21 cellular contexts compared by ENCODE assay signal in genomic region chr11:112513417-112513816, GRCh38.
"Had no signal": no experiment of that assay in that cellular context is flagged by ENCODE, and none has a peak within 500 bp of the region (broad histone marks: within the 10 kb centered on the region; RNA-seq: fewer than 3 reads in every experiment).

No MANE protein-coding gene starts in this region.

- DNase-seq: activated CD4-positive, alpha-beta T cell treated with anti-CD3 and anti-CD28 coated beads for 4 hours; activated CD8-positive, alpha-beta memory T cell treated with anti-CD3 and anti-CD28 coated beads, Interleukin-2, amount 50 U/mL, for 48 hours; activated CD8-positive, alpha-beta T cell treated with anti-CD3 and anti-CD28 coated beads for 36 hours; activated naive CD4-positive, alpha-beta T cell treated with anti-CD3 and anti-CD28 coated beads, Interleukin-2, amount 50 U/mL, for 16 hours; activated naive CD8-positive, alpha-beta T cell treated with anti-CD3 and anti-CD28 coated beads, Interleukin-2, amount 10 ng/mL, durations not matched to agents 7 days and 5 days; activated T-cell treated with anti-CD3 and anti-CD28 coated beads, Interleukin-2, amount 50 U/mL, for 1 hour; adrenal gland; central memory CD4-positive, alpha-beta T cell; Kasumi-1; KBM-7; NCI-H187; NCI-H2081; NCI-H2171; NCI-H2227 treated with DMSO at 0.1 percent for 48 hours; NCI-H446 treated with DMSO at 0.1 percent for 48 hours; NCI-H82; PC-3; SHP77 had no signal

- H3K36me3 ChIP-seq: adrenal gland, breast epithelium had no signal

- H3K36me3 Mint-ChIP-seq: activated naive CD8-positive, alpha-beta T cell treated with anti-CD3 and anti-CD28 coated beads, Interleukin-2, amount 10 ng/mL, durations not matched to agents 7 days and 5 days had no signal

- H3K27ac ChIP-seq: adrenal gland, breast epithelium had no signal

- H3K27ac Mint-ChIP-seq: activated CD8-positive, alpha-beta T cell treated with anti-CD3 and anti-CD28 coated beads for 36 hours; activated naive CD8-positive, alpha-beta T cell treated with anti-CD3 and anti-CD28 coated beads, Interleukin-2, amount 10 ng/mL, durations not matched to agents 7 days and 5 days; T-helper 1 cell treated with Interleukin-12 subunit alpha and Interleukin-12 subunit beta and Interleukin-4 antibody, amounts not matched to agents 30 μg/mL and 1 μg/mL, for 36 hours had no signal

- H3K9me3 ChIP-seq: adrenal gland, breast epithelium had no signal

- ATAC-seq: activated CD4-positive, CD25-positive, alpha-beta regulatory T cell treated with anti-CD3 and anti-CD28 coated beads, Interleukin-2, amount 50 U/mL, for 24 hours; activated CD8-positive, alpha-beta T cell treated with anti-CD3 and anti-CD28 coated beads for 36 hours; PC-3 had no signal

- H3K4me1 ChIP-seq: adrenal gland, breast epithelium had no signal

- H3K4me3 ChIP-seq: adrenal gland, breast epithelium had no signal

- H3K4me3 Mint-ChIP-seq: activated CD8-positive, alpha-beta T cell treated with anti-CD3 and anti-CD28 coated beads for 36 hours; activated naive CD8-positive, alpha-beta T cell treated with anti-CD3 and anti-CD28 coated beads, Interleukin-2, amount 10 ng/mL, durations not matched to agents 7 days and 5 days; T-helper 1 cell treated with Interleukin-12 subunit alpha and Interleukin-12 subunit beta and Interleukin-4 antibody, amounts not matched to agents 30 μg/mL and 1 μg/mL, for 36 hours had no signal

- H3K27me3 ChIP-seq: adrenal gland, breast epithelium had no signal

- H3K9me3 Mint-ChIP-seq: activated CD8-positive, alpha-beta T cell treated with anti-CD3 and anti-CD28 coated beads for 36 hours; activated naive CD8-positive, alpha-beta T cell treated with anti-CD3 and anti-CD28 coated beads, Interleukin-2, amount 10 ng/mL, durations not matched to agents 7 days and 5 days; T-helper 1 cell treated with Interleukin-12 subunit alpha and Interleukin-12 subunit beta and Interleukin-4 antibody, amounts not matched to agents 30 μg/mL and 1 μg/mL, for 36 hours had no signal
